In genomic region chr7:149872419-149873073, GRCh38 we compare ENCODE assay signal across 8 cellular contexts. TPM values are rescaled to one million over a fixed set of nuclear protein-coding genes. Genes with fewer than 3 reads are reported as not detected.
DNase-seq lines count a peak whose midpoint lies in the region; FAIRE-seq and TF ChIP-seq lines count a peak whose summit lies in the region.

No MANE protein-coding gene starts in this region.

- peak overlapping the region; percentile 77 for H3K4me2 ChIP-seq in endothelial cell of umbilical vein (ENCODE audit: insufficient read depth, low read length)

- H3K4me1 ChIP-seq in endothelial cell of umbilical vein (ENCODE audit: control insufficient read depth, extremely low read depth, insufficient read depth, low read length) (peaks cover 13% of the 10 kb centered on the region), suprapubic skin (peaks cover 33% of the 10 kb centered on the region)

- H3K27me3 ChIP-seq in endothelial cell of umbilical vein (ENCODE audit: control insufficient read depth in 2 of 2, insufficient read depth in 2 of 2, low read length in 2 of 2) = no peaks in the 10 kb centered on the region
- no peaks in the 10 kb centered on the region for H3K27me3 ChIP-seq in suprapubic skin

- peak overlapping the region; percentile 84 for H3K9ac ChIP-seq in endothelial cell of umbilical vein (replicated peaks; ENCODE audit: extremely low read depth, insufficient read depth, low read length)

- dilution Hi-C loops in endothelial cell of umbilical vein (cut with MboI; ENCODE audit: extremely low pct_ligation_motif_present, low sequenced_read_pairs) = no loop called here

- TF ChIP-seq CTCF in endothelial cell of umbilical vein (IDR thresholded peaks at IDR 0.05; ENCODE audit: extremely low read depth in 1 of 2, insufficient read depth in 1 of 2, low read depth in 1 of 2, low read length in 2 of 2) (peak in 1 of 2 donors; percentile 16), suprapubic skin (IDR thresholded peaks at IDR 0.05) (peak in 1 of 2 donors; percentile 12)

- no peaks in the 10 kb centered on the region for H4K20me1 ChIP-seq in endothelial cell of umbilical vein (replicated peaks; ENCODE audit: control insufficient read depth, extremely low read depth, insufficient read depth, low read length)

- peak overlapping the region; percentile 93 for H2AFZ ChIP-seq in endothelial cell of umbilical vein (ENCODE audit: low read depth, low read length)

- TF ChIP-seq EP300 in suprapubic skin (IDR thresholded peaks at IDR 0.05) = no peak

- TF ChIP-seq POLR2A in endothelial cell of umbilical vein (IDR thresholded peaks at IDR 0.05; ENCODE audit: low read depth, low read length) (no peak), suprapubic skin (IDR thresholded peaks at IDR 0.05) (no peak)

- H3K4me3 ChIP-seq in endothelial cell of umbilical vein (replicated peaks in 1 of 3; ENCODE audit: insufficient read depth in 1 of 3, low read depth in 1 of 3, low read length in 3 of 3) = peak overlapping the region in 2 of 3 experiments; percentile 48 to 65
- H3K4me3 ChIP-seq in suprapubic skin = peak overlapping the region; percentile 80

- peak; percentile 81 for FAIRE-seq in A204.1 (lab: Jason Lieb, UNC)
- peak; percentile 95 for FAIRE-seq in endothelial cell of umbilical vein (lab: Jason Lieb, UNC)

- no peaks in the 10 kb centered on the region for H3K9me1 ChIP-seq in endothelial cell of umbilical vein (replicated peaks; ENCODE audit: control insufficient read depth, extremely low read depth, insufficient read depth, low read length)

- H3K27ac ChIP-seq in endothelial cell of umbilical vein (ENCODE audit: insufficient read depth, low read depth, low read length) (peak overlapping the region; percentile 68), suprapubic skin (peak overlapping the region; percentile 78)

- H3K9me3 ChIP-seq in endothelial cell of umbilical vein (replicated peaks; ENCODE audit: control insufficient read depth, insufficient read depth, low read length) (no peaks in the 10 kb centered on the region), suprapubic skin (no peaks in the 10 kb centered on the region)

- DNase-seq in GF-D8 (lab: John Stamatoyannopoulos, UW) = peak; percentile 48
- peak; percentile 6 for DNase-seq in NCI-H1048 (lab: John Stamatoyannopoulos, UW)
- peak; percentile 94 for DNase-seq in SW480 (ENCODE audit: low spot score)
- peak; percentile 80 for DNase-seq in endothelial cell of umbilical vein (ENCODE audit: low read depth, low spot score)
- DNase-seq in lung microvascular endothelial cell (ENCODE audit: low read depth in 2 of 2) = peak; percentile 89 to 91
- peak; percentile 91 for DNase-seq in suprapubic skin (ENCODE audit: low spot score in 2 of 2)
- DNase-seq in GDM1 (lab: John Stamatoyannopoulos, UW) = no peak

- POLR2A ChIA-PET in endothelial cell of umbilical vein (lab: Charles Lee) = interaction anchor here (1.0 kb wide), 1 partner anchor 34 kb away, joined by 3 read pairs; the partner anchor contains the start of gene ZNF862

- CTCF ChIA-PET in endothelial cell of umbilical vein (lab: Charles Lee) = interaction anchor here (1.2 to 1.7 kb wide), 3 partner anchors 11 to 34 kb away, joined by 5 to 8 read pairs (median 6); partner anchors contain the start of gene ZNF862

- 15% methylated on average over 13 of the region's 13 CpGs for WGBS in suprapubic skin

- no peaks in the 10 kb centered on the region for H3K79me2 ChIP-seq in endothelial cell of umbilical vein (ENCODE audit: control insufficient read depth, insufficient read depth, low read length)

- BruUV-seq in endothelial cell of umbilical vein (replicated peaks; lab: Mats Ljungman, UMichigan) = no TSS peak

- intact Hi-C loops in endothelial cell of umbilical vein (cut with micrococcal nuclease) = loop anchor here (1.0 to 5.0 kb wide), 2 partner anchors 34 to 95 kb away; partner anchors contain the start of gene ZNF862

- H3K36me3 ChIP-seq in endothelial cell of umbilical vein (ENCODE audit: control insufficient read depth in 2 of 2, extremely low read depth in 1 of 2, insufficient read depth in 2 of 2, low read length in 2 of 2) (no peaks in the 10 kb centered on the region), suprapubic skin (no peaks in the 10 kb centered on the region)

TF ChIP-seq in endothelial cell of umbilical vein, 7 proteins besides CTCF, POLR2A, EP300 and RAD21:
- TF ChIP-seq EZH2 (IDR thresholded peaks at IDR 0.05; ENCODE audit: borderline replicate concordance, low read depth, low read length, severe bottlenecking) (no peak), MYC (IDR thresholded peaks at IDR 0.05; ENCODE audit: low read depth, low read length) (peak; percentile 32), MAX (IDR thresholded peaks at IDR 0.05; ENCODE audit: insufficient read depth, insufficient read length) (peak; percentile 83), JUN (IDR thresholded peaks at IDR 0.05; ENCODE audit: borderline replicate concordance, insufficient read depth, insufficient read length, low read depth) (no peak), POLR2AphosphoS5 (IDR thresholded peaks at IDR 0.05; ENCODE audit: insufficient read depth, low read depth, low read length) (no peak), FOS (IDR thresholded peaks at IDR 0.05; ENCODE audit: borderline replicate concordance, insufficient read depth, low read length) (no peak), GATA2 (IDR thresholded peaks at IDR 0.05; ENCODE audit: insufficient read depth, insufficient read length, low read depth, low read length) (no peak)
TF ChIP-seq in endothelial cell of umbilical vein: peak in this region for 2.

RNA-seq across cellular contexts. Expression of gene ATP6V0E2, which starts 1.2 kb away (rescaled TPM):
- total RNA-seq in endothelial cell of umbilical vein = 21.5 and 27.8 TPM in 2 replicates
- 36.8 and 57.6 TPM in 2 replicates for polyA plus RNA-seq in endothelial cell of umbilical vein
- polyA plus RNA-seq in endothelial cell of umbilical vein (2011; cell fraction: cytosol; rRNA removed) = 20.8 and 30.0 TPM in 2 replicates
- polyA plus RNA-seq in endothelial cell of umbilical vein (2011; cell fraction: nucleus; rRNA removed) = 14.0 and 15.1 TPM in 2 replicates
- polyA plus RNA-seq in endothelial cell of umbilical vein (2012) = 25.5 and 27.1 TPM in 2 replicates
- polyA minus RNA-seq in endothelial cell of umbilical vein = 9.7 and 10.2 TPM in 2 replicates
- polyA minus RNA-seq in endothelial cell of umbilical vein (2011; cell fraction: cytosol; rRNA and poly(A)+ RNA removed) = 3.6 TPM
- 2.7 TPM in 2 replicates for polyA minus RNA-seq in endothelial cell of umbilical vein (2011; cell fraction: nucleus; rRNA and poly(A)+ RNA removed)
- total RNA-seq in lung microvascular endothelial cell = 3.0 and 13.3 TPM in 2 replicates
- total RNA-seq in suprapubic skin = 10 to 100 TPM; 15.2 to 41.1 (median 26.8) TPM

RNA-seq across cellular contexts. Expression of gene ZNF862, which starts 34.4 kb away (rescaled TPM):
- 7.2 and 14.7 TPM in 2 replicates for total RNA-seq in endothelial cell of umbilical vein
- polyA plus RNA-seq in endothelial cell of umbilical vein = 10.2 and 10.8 TPM in 2 replicates
- polyA plus RNA-seq in endothelial cell of umbilical vein (2011; cell fraction: cytosol; rRNA removed) = 5.4 and 7.7 TPM in 2 replicates
- 63.7 and 69.7 TPM in 2 replicates for polyA plus RNA-seq in endothelial cell of umbilical vein (2011; cell fraction: nucleus; rRNA removed)
- 5.1 and 7.8 TPM in 2 replicates for polyA plus RNA-seq in endothelial cell of umbilical vein (2012)
- 20.1 and 28.7 TPM in 2 replicates for polyA minus RNA-seq in endothelial cell of umbilical vein
- polyA minus RNA-seq in endothelial cell of umbilical vein (2011; cell fraction: cytosol; rRNA and poly(A)+ RNA removed) = 0.51 TPM
- 12.2 and 17.2 TPM in 2 replicates for polyA minus RNA-seq in endothelial cell of umbilical vein (2011; cell fraction: nucleus; rRNA and poly(A)+ RNA removed)
- 5.4 and 6.1 TPM in 2 replicates for total RNA-seq in lung microvascular endothelial cell
- total RNA-seq in suprapubic skin = 10 to 100 TPM; 18.4 to 61.1 (median 22.1) TPM
